8 cellular contexts compared by ENCODE assay signal in the genomic region with DNA sequence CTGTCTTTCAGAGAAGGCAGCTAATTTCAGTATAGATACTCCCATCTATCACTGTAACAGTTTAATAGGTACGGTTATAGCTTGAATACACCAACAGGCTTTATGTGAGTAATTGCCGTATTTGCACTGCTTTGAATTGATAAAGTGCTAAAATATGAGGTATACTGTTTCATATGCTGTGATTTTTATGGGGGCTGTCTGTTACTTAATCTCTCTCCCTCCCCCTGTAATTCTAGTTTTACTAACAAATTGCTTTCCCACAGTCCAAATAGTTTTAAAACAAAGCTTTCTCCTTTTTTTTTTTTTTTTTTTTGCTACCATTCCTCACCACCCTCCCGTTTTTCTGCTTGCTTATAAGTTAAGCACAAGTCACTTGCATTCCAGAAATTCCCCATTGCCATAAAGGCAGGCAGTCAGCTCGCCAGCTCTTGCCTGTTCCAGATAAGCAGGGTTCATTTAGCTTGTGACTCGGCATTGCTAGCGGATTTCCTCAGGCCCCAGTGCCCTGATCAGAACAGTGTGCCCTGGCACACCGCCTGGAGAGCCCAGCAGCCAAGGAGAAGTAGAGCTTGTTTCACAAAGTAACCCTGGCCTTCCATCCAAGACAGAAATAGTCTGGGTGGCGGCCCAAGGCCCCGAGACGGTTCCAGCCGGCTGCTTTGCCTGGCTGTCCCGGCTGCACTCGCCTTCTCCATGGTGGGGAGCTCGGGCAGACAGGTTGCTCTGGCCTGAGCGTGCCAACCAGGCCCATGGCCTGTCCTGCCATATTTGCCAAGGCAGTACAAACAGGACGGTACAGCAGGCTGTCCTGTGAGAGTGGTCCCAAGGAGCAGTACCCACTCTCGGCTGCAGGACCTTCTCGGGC. TPM values are rescaled to one million over a fixed set of nuclear protein-coding genes. Genes with fewer than 3 reads are reported as not detected.
DNase-seq lines count a peak whose midpoint lies in the region; ATAC-seq and TF ChIP-seq lines count a peak whose summit lies in the region.

No MANE protein-coding gene starts in this region.

- WGBS in upper lobe of left lung, 2 donors: 46 to 50% methylated on average over 6 to 16 of the region's 18 CpGs

- TF ChIP-seq CTCF in AG10803 (conservative IDR thresholded peaks at IDR 0.05; ENCODE audit: low read length) (no peak), PC-9 (conservative IDR thresholded peaks at IDR 0.05) (no peak), upper lobe of left lung (IDR thresholded peaks at IDR 0.05) (no peak)

- H4K20me1 ChIP-seq in PC-9 (ENCODE audit: insufficient read depth): peaks cover 8% of the 10 kb centered on the region

- no peaks in the 10 kb centered on the region for H3K9me2 ChIP-seq in PC-9 (ENCODE audit: insufficient read depth)

- intact Hi-C loops in PC-9 (cut with micrococcal nuclease; ENCODE audit: unreplicated experiment): loop anchor here (1.0 to 5.0 kb wide), 2 partner anchors 74 to 114 kb away; a partner anchor contains a TSS

- peaks cover 30% of the 10 kb centered on the region for H3K4me1 ChIP-seq in PC-9 (replicated peaks; ENCODE audit: insufficient read depth)
- peaks cover 45 to 58% (median 52%) of the 10 kb centered on the region in 4 donors for H3K4me1 ChIP-seq in upper lobe of left lung

- CTCF ChIA-PET in PC-9 (lab: Charles Lee): interaction anchor here (0.6 kb wide), 2 partner anchors 190 to 858 kb away, joined by 4 to 5 read pairs; no protein-coding TSS in a partner anchor

- H3F3A ChIP-seq in PC-9 (ENCODE audit: insufficient read depth, low read depth): peaks cover 23% of the 10 kb centered on the region; the same call in 1 of the 2 replicates

- ATAC-seq in upper lobe of left lung (ENCODE audit: low FRiP score in 2 of 2): peak; percentile 85 to 93
- no peak for ATAC-seq in HG02588 (IDR thresholded peaks at IDR 0.05; ENCODE audit: unreplicated experiment)
- ATAC-seq in HG02981 (IDR thresholded peaks at IDR 0.05; ENCODE audit: unreplicated experiment): no peak

- H3K4me2 ChIP-seq in PC-9: peak overlapping the region; percentile 46

- peak overlapping the region; percentile 45 for H3K27ac ChIP-seq in PC-9
- peak overlapping the region; percentile 59 to 77 (median 73) for H3K27ac ChIP-seq in upper lobe of left lung

- no peak for TF ChIP-seq EP300 in upper lobe of left lung (IDR thresholded peaks at IDR 0.05)

- DNase-seq in AG10803 (ENCODE audit: low read depth) (peak; percentile 100), PC-9 (peak; percentile 79 to 85), epidermal melanocyte (ENCODE audit: insufficient read length, low spot score) (peak; percentile 92), medulla oblongata (ENCODE audit: extremely low spot score) (peak; percentile 96), upper lobe of left lung (peak; percentile 86 to 92), NCI-H510A treated with DMSO at 0.1 percent for 48 hours (lab: John Stamatoyannopoulos, UW) (no peak)

- H3K9me3 ChIP-seq in PC-9 (ENCODE audit: insufficient read depth, low read depth) (no peaks in the 10 kb centered on the region), upper lobe of left lung (no peaks in the 10 kb centered on the region)

- BruUV-seq in PC-9 (replicated peaks; lab: Mats Ljungman, UMichigan): no TSS peak

- TF ChIP-seq POLR2A in upper lobe of left lung (IDR thresholded peaks at IDR 0.05): no peak

- H3K36me3 ChIP-seq in PC-9 (ENCODE audit: low read depth): no peaks in the 10 kb centered on the region
- H3K36me3 ChIP-seq in upper lobe of left lung: no peaks in the 10 kb centered on the region

- POLR2A ChIA-PET in PC-9 (lab: Charles Lee; ENCODE audit: unreplicated experiment): interaction anchor here (0.6 kb wide), 5 partner anchors 10 to 274 kb away, joined by 3 to 24 read pairs (median 4); a partner anchor contains a TSS

- H3K27me3 ChIP-seq in PC-9 (ENCODE audit: insufficient read depth, low read depth) (no peaks in the 10 kb centered on the region), upper lobe of left lung (no peaks in the 10 kb centered on the region)

- H3K79me2 ChIP-seq in PC-9 (ENCODE audit: low read depth): peaks cover 32% of the 10 kb centered on the region

- H3K4me3 ChIP-seq in AG10803 (ENCODE audit: low read length) (peak overlapping the region; percentile 27), PC-9 (no peak overlapping the region), upper lobe of left lung (no peak overlapping the region)

- H2AFZ ChIP-seq in PC-9: no peak overlapping the region

RNA-seq across cellular contexts. Expression of a gene that starts 43.5 kb away (rescaled TPM):
- 1.4 and 3.7 TPM in 2 replicates for total RNA-seq in PC-9 (2021)
- total RNA-seq in upper lobe of left lung: 10 to 100 TPM in 1 of 6 donors, 1 to 10 TPM in 3, under 1 TPM in 1, not detected in 1; 0.30 to 13.6 (median 1.1) TPM

Comparison
In these comparisons a context has a peak if more than half of its experiments do, and no peak if none do; other contexts are left out.
1. ATAC-seq: peak in upper lobe of left lung (2 of 2); none in HG02588 (single experiment) and HG02981 (single experiment).